ENCODE assay signal across 26 cellular contexts in the genomic region with DNA sequence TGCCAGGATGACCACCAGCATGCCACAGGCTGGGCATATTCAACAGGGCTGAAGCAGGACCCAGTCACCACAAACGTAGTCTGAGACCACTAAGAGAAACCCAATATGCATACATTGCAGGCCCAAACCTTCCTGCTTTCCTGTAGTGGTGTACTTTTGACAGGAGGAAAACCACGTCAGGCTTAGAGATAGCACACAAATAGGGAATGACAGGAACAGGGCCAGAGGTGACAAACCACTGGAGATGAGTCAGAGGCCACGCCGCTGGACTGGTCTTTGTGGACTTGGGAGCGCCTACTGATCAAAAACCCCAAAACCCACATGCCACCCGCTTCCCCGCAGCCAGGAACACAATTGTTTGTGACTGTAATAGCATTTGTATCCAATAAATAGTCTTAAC. TPM values are rescaled to one million over a fixed set of nuclear protein-coding genes. Genes with fewer than 3 reads are reported as not detected.
DNase-seq lines count a peak whose midpoint lies in the region; ATAC-seq and TF ChIP-seq lines count a peak whose summit lies in the region.
"Had no signal": no experiment of that assay in that cellular context is flagged by ENCODE, and none has a peak within 500 bp of the region (broad histone marks: within the 10 kb centered on the region; RNA-seq: fewer than 3 reads in every experiment).

No MANE protein-coding gene starts in this region.

- no peaks in the 10 kb centered on the region for H3K9me3 Mint-ChIP-seq in activated CD8-positive, alpha-beta memory T cell treated with anti-CD3 and anti-CD28 coated beads, Interleukin-2, amount 10 ng/mL, durations not matched to agents 7 days and 5 days (ENCODE audit: low read depth)
- H3K9me3 Mint-ChIP-seq in progenitor cell of endocrine pancreas (ENCODE audit: low read depth): no peaks in the 10 kb centered on the region
- H3K9me3 Mint-ChIP-seq: HFFc6 had no signal

- no peak overlapping the region for H3K4me3 ChIP-seq in smooth muscle cell
- H3K4me3 ChIP-seq: adrenal gland, GM23248, hepatocyte, left ventricle myocardium inferior, MG63, mucosa of descending colon, psoas muscle, uterus had no signal

- H4K20me1 ChIP-seq in smooth muscle cell (ENCODE audit: low read depth): peaks cover 3% of the 10 kb centered on the region

- peaks cover 10% of the 10 kb centered on the region for H3K79me2 ChIP-seq in smooth muscle cell (ENCODE audit: low read depth)

- H3K36me3 ChIP-seq in smooth muscle cell (ENCODE audit: low read depth): peaks cover 13% of the 10 kb centered on the region
- H3K36me3 ChIP-seq: uterus had no signal

- no peak overlapping the region for H3K27ac ChIP-seq in smooth muscle cell (ENCODE audit: low read depth)
- H3K27ac ChIP-seq: adrenal gland, GM23248, hepatocyte, left ventricle myocardium inferior, psoas muscle, uterus had no signal

- H3K9me3 ChIP-seq in T-helper 17 cell (ENCODE audit: control insufficient read depth, low read length, poor library complexity, severe bottlenecking): no peaks in the 10 kb centered on the region
- H3K9me3 ChIP-seq in smooth muscle cell (replicated peaks; ENCODE audit: low read depth): no peaks in the 10 kb centered on the region
- H3K9me3 ChIP-seq: adrenal gland, left ventricle myocardium inferior, MG63, mucosa of descending colon, psoas muscle, uterus had no signal

- H2AFZ ChIP-seq in smooth muscle cell (ENCODE audit: low read depth): no peak overlapping the region
- H2AFZ ChIP-seq: GM23248, hepatocyte had no signal

- no peak overlapping the region for H3K4me2 ChIP-seq in smooth muscle cell
- H3K4me2 ChIP-seq: hepatocyte had no signal

- ATAC-seq in activated CD8-positive, alpha-beta memory T cell treated with anti-CD3 and anti-CD28 coated beads, Interleukin-2, amount 10 ng/mL, durations not matched to agents 7 days and 5 days: no peak
- ATAC-seq in T-helper 17 cell (no peak), left lobe of liver (peak; percentile 42)
- ATAC-seq: mucosa of descending colon, psoas muscle had no signal

- H3K27me3 Mint-ChIP-seq in activated CD8-positive, alpha-beta memory T cell treated with anti-CD3 and anti-CD28 coated beads, Interleukin-2, amount 10 ng/mL, durations not matched to agents 7 days and 5 days: peaks cover 3% of the 10 kb centered on the region
- H3K27me3 Mint-ChIP-seq in T-helper 17 cell: no peaks in the 10 kb centered on the region
- H3K27me3 Mint-ChIP-seq in progenitor cell of endocrine pancreas: peaks cover 10% of the 10 kb centered on the region

- peak overlapping the region; percentile 58 for H3K27ac Mint-ChIP-seq in activated CD8-positive, alpha-beta memory T cell treated with anti-CD3 and anti-CD28 coated beads, Interleukin-2, amount 10 ng/mL, durations not matched to agents 7 days and 5 days
- peak overlapping the region; percentile 27 for H3K27ac Mint-ChIP-seq in T-helper 17 cell
- H3K27ac Mint-ChIP-seq in progenitor cell of endocrine pancreas: peak overlapping the region; percentile 46
- H3K27ac Mint-ChIP-seq: HFFc6 had no signal

- peaks cover 3% of the 10 kb centered on the region for H3F3A ChIP-seq in smooth muscle cell (ENCODE audit: low read depth)

- H3K9ac ChIP-seq in smooth muscle cell (ENCODE audit: low read depth): no peak overlapping the region
- H3K9ac ChIP-seq: GM23248 had no signal

- 68% methylated on average over 7 of the region's 7 CpGs for WGBS in smooth muscle cell (ENCODE audit: low lambda C conversion rate)

- no peak for TF ChIP-seq CTCF in progenitor cell of endocrine pancreas (IDR thresholded peaks at IDR 0.05; ENCODE audit: unreplicated experiment)
- TF ChIP-seq CTCF in smooth muscle cell (IDR thresholded peaks at IDR 0.05; ENCODE audit: borderline replicate concordance, insufficient read depth, poor library complexity, severe bottlenecking): no peak

- H3K4me1 ChIP-seq in smooth muscle cell (ENCODE audit: low read depth): peaks cover 8% of the 10 kb centered on the region

- no peak overlapping the region for H3K4me3 Mint-ChIP-seq in activated CD8-positive, alpha-beta memory T cell treated with anti-CD3 and anti-CD28 coated beads, Interleukin-2, amount 10 ng/mL, durations not matched to agents 7 days and 5 days
- H3K4me3 Mint-ChIP-seq in T-helper 17 cell: no peak overlapping the region
- no peak overlapping the region for H3K4me3 Mint-ChIP-seq in progenitor cell of endocrine pancreas (ENCODE audit: low read depth)
- H3K4me3 Mint-ChIP-seq: HFFc6 had no signal

- peaks cover 58% of the 10 kb centered on the region for H3K36me3 Mint-ChIP-seq in activated CD8-positive, alpha-beta memory T cell treated with anti-CD3 and anti-CD28 coated beads, Interleukin-2, amount 10 ng/mL, durations not matched to agents 7 days and 5 days
- no peaks in the 10 kb centered on the region for H3K36me3 Mint-ChIP-seq in T-helper 17 cell (ENCODE audit: low read depth)
- peaks cover 17% of the 10 kb centered on the region for H3K36me3 Mint-ChIP-seq in progenitor cell of endocrine pancreas (ENCODE audit: insufficient read depth)

- CTCF ChIA-PET in activated CD8-positive, alpha-beta memory T cell treated with anti-CD3 and anti-CD28 coated beads, Interleukin-2, amount 10 ng/mL, durations not matched to agents 7 days and 5 days (lab: Charles Lee): interaction anchor here (1.2 to 1.6 kb wide), 2 partner anchors 9 to 16 kb away, joined by 3 to 4 read pairs; no protein-coding TSS in a partner anchor

- no peaks in the 10 kb centered on the region for H3K27me3 ChIP-seq in smooth muscle cell (ENCODE audit: low read depth)
- H3K27me3 ChIP-seq: adrenal gland, hepatocyte, MG63, uterus had no signal

- H3K4me1 Mint-ChIP-seq in activated CD8-positive, alpha-beta memory T cell treated with anti-CD3 and anti-CD28 coated beads, Interleukin-2, amount 10 ng/mL, durations not matched to agents 7 days and 5 days: peaks cover 77% of the 10 kb centered on the region
- H3K4me1 Mint-ChIP-seq in T-helper 17 cell (peaks cover 38% of the 10 kb centered on the region), progenitor cell of endocrine pancreas (ENCODE audit: low read depth) (peaks cover 25% of the 10 kb centered on the region)

- no peak for DNase-seq in activated CD8-positive, alpha-beta memory T cell treated with anti-CD3 and anti-CD28 coated beads, Interleukin-2, amount 10 ng/mL, durations not matched to agents 7 days and 5 days
- DNase-seq in activated CD8-positive, alpha-beta memory T cell treated with anti-CD3 and anti-CD28 coated beads, Interleukin-2, amount 50 U/mL, for 48 hours: no peak
- DNase-seq in T-helper 17 cell (no peak), left lobe of liver (ENCODE audit: low spot score) (no peak), progenitor cell of endocrine pancreas (ENCODE audit: low spot score, unreplicated experiment) (no peak), smooth muscle cell (lab: John Stamatoyannopoulos, UW; ENCODE audit: unreplicated experiment) (no peak), kidney glomerular epithelial cell (lab: John Stamatoyannopoulos, UW) (no peak), NCI-H2227 (lab: John Stamatoyannopoulos, UW; ENCODE audit: unreplicated experiment) (no peak)
- DNase-seq: activated effector memory CD4-positive, alpha-beta T cell treated with Interleukin-2 at 50 U/mL for 16 hours; adrenal gland; effector CD8-positive, alpha-beta T cell; foreskin fibroblast; GM23248; HFFc6; left ventricle myocardium inferior; MG63; mucosa of descending colon; NCI-H1436 treated with DMSO at 0.1 percent for 48 hours; NCI-H510A treated with DMSO at 0.1 percent for 48 hours; psoas muscle; stimulated activated CD4-positive, alpha-beta T cell treated with anti-CD3 and anti-CD28 coated beads, Interleukin-1b, Interleukin-23, amount 100 ng/mL, for 48 hours; uterus had no signal

RNA-seq across cellular contexts. Expression of a gene that starts 3.6 kb away (rescaled TPM):
- total RNA-seq in activated CD8-positive, alpha-beta memory T cell treated with anti-CD3 and anti-CD28 coated beads, Interleukin-2, amount 10 ng/mL, durations not matched to agents 7 days and 5 days: 1 to 10 TPM in 1 of 2 experiments, under 1 TPM in 1; 0.56 to 1.4 TPM
- total RNA-seq in T-helper 17 cell (1 to 10 TPM; 2.3 to 5.2 TPM), left lobe of liver (0.40 TPM), progenitor cell of endocrine pancreas (6.6 and 6.8 TPM in 2 replicates), smooth muscle cell (0.09 and 0.76 TPM in 2 replicates)
- polyA plus RNA-seq in smooth muscle cell: 0.90 TPM in 1 of 2 replicates, not detected in the other
- total RNA-seq: epithelial cell of proximal tubule, G401, GM23248, left ventricle myocardium inferior, psoas muscle, skeletal muscle tissue had no signal
- polyA plus RNA-seq: GM23248 had no signal

RNA-seq across cellular contexts. Expression of a gene that starts 7.7 kb away (rescaled TPM):
- 10 to 100 TPM; 51.9 to 52.0 TPM for total RNA-seq in activated CD8-positive, alpha-beta memory T cell treated with anti-CD3 and anti-CD28 coated beads, Interleukin-2, amount 10 ng/mL, durations not matched to agents 7 days and 5 days
- 10 to 100 TPM; 44.7 to 49.4 TPM for total RNA-seq in T-helper 17 cell
- 16.5 TPM for total RNA-seq in left lobe of liver
- 32.5 and 37.1 TPM in 2 replicates for total RNA-seq in progenitor cell of endocrine pancreas
- total RNA-seq in smooth muscle cell: 23.1 and 28.9 TPM in 2 replicates
- 26.5 and 26.8 TPM in 2 replicates for polyA plus RNA-seq in smooth muscle cell

RNA-seq across cellular contexts. Expression of a gene that starts 8.0 kb away (rescaled TPM):
- 10 to 100 TPM; 15.6 to 34.0 TPM for total RNA-seq in activated CD8-positive, alpha-beta memory T cell treated with anti-CD3 and anti-CD28 coated beads, Interleukin-2, amount 10 ng/mL, durations not matched to agents 7 days and 5 days
- total RNA-seq in T-helper 17 cell (10 to 100 TPM; 20.1 to 22.8 TPM), left lobe of liver (11.0 TPM), progenitor cell of endocrine pancreas (69.6 and 75.6 TPM in 2 replicates), smooth muscle cell (17.3 and 17.4 TPM in 2 replicates)
- polyA plus RNA-seq in smooth muscle cell: 13.2 and 13.4 TPM in 2 replicates
